ENCODE assay signal across 34 cellular contexts in the genomic region with DNA sequence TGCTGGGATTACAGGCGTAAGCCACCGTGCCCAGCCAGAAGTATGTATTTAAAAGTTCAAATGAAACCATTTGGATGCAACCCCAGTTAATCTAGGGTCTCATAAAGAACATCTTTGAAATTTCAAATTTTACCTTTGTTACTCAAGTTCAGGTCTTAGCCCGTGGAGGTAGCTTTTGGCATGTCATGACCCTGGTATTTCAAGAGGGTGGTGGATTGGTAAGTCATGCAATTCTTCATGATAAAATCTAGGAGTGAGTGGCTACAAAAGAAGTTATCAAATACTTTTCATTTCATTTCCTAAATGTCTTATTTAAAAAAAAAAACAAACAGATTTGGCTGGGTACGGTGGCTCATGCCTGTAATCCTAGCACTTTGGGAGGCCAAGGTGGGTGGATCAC.
"Had no signal": no experiment of that assay in that cellular context is flagged by ENCODE, and none has a peak within 500 bp of the region (broad histone marks: within the 10 kb centered on the region; RNA-seq: fewer than 3 reads in every experiment).

No MANE protein-coding gene starts in this region.

- H3K9me3 ChIP-seq: MG63 had no signal

- H3K4me3 ChIP-seq: MG63 had no signal

- H3K9ac ChIP-seq: KMS-11 had no signal

- H3K27me3 ChIP-seq: MG63 had no signal

- H3K36me3 ChIP-seq: MG63 had no signal

- DNase-seq: Karpas-422, Kasumi-1, MG63, MM.1S, MV-4-11, NCI-H1048, NCI-H1092, NCI-H1092 treated with DMSO at 0.1 percent for 48 hours, NCI-H1105, NCI-H1105 treated with DMSO at 0.1 percent for 48 hours, NCI-H1417, NCI-H1417 treated with DMSO at 0.1 percent for 48 hours, NCI-H1436, NCI-H1436 treated with DMSO at 0.1 percent for 48 hours, NCI-H146, NCI-H1694, NCI-H1694 treated with DMSO at 0.1 percent for 48 hours, NCI-H187, NCI-H187 treated with DMSO at 0.1 percent for 48 hours, NCI-H1930, NCI-H2029, NCI-H2029 treated with DMSO at 0.1 percent for 48 hours, NCI-H2081, NCI-H2081 treated with DMSO at 0.1 percent for 48 hours, NCI-H2107, NCI-H2171, NCI-H2171 treated with DMSO at 0.1 percent for 48 hours, NCI-H2227 treated with DMSO at 0.1 percent for 48 hours, NCI-H226, NCI-H345, NCI-H446, NCI-H446 treated with DMSO at 0.1 percent for 48 hours, NCI-H510A had no signal

- H3K27ac ChIP-seq: KMS-11 had no signal

- H3K4me2 ChIP-seq: KMS-11 had no signal
